ENCODE assay signal across 1 cellular context in the genomic region with DNA sequence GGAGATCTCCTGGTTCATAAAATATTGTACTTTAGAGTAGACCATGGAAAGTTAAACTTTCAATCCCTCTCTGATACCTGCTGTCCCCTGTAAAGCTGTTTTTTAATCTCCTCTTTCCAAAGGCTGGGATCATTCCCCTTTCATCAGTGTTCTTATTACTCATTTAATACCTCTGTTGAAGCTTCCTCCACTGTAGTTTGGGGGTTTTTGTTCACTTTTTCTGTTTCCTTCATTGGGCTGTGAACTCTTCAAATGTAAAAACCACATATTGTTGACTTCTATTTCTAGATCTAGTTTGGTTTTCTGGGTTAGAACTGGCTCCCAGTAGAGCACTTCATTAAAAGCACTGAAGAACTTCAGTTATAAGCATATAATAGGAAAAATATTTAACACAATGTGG.
A peak's percentile ranks its signal among the peaks of the same experiment; 100 is the strongest.
TF ChIP-seq lines count a peak whose summit lies in the region.

No MANE protein-coding gene starts in this region.

TF ChIP-seq in GM12878, 131 proteins besides CTCF, POLR2A, EP300 and RAD21:
- TF ChIP-seq IRF4 (IDR thresholded peaks at IDR 0.05; ENCODE audit: low read depth, low read length), result no peak
- no peak for TF ChIP-seq E2F8 (IDR thresholded peaks at IDR 0.05; ENCODE audit: low read depth, partially characterized antibody)
- TF ChIP-seq TBL1XR1 (IDR thresholded peaks at IDR 0.05; ENCODE audit: low read depth, low read length), result no peak
- TF ChIP-seq CUX1 (IDR thresholded peaks at IDR 0.05; ENCODE audit: insufficient replicate concordance, low read depth, low read length), result peak; percentile 21
- peak; percentile 61; the same call in 1 of the 2 replicates for TF ChIP-seq MEF2A (IDR thresholded peaks at IDR 0.05; ENCODE audit: insufficient read depth, low read depth, low read length)
- TF ChIP-seq HDAC2 (IDR thresholded peaks at IDR 0.05), result no peak
- no peak for TF ChIP-seq ZNF207 (IDR thresholded peaks at IDR 0.05; ENCODE audit: borderline replicate concordance)
- TF ChIP-seq DPF2 (IDR thresholded peaks at IDR 0.05), result peak; percentile 80
- peak; percentile 56 for TF ChIP-seq SKIL (IDR thresholded peaks at IDR 0.05; ENCODE audit: low read depth, poor library complexity, severe bottlenecking)
- TF ChIP-seq ZNF217 (IDR thresholded peaks at IDR 0.05), result peak; percentile 76; the same call in 1 of the 2 replicates
- TF ChIP-seq BCL11A (IDR thresholded peaks at IDR 0.05; ENCODE audit: low read depth, low read length), result 0 out of 2 replicates have a peak, but pooled peaks have one; percentile 35
- TF ChIP-seq RUNX3 (IDR thresholded peaks at IDR 0.05; ENCODE audit: low read length), result peak; percentile 62
- TF ChIP-seq CHD1 (IDR thresholded peaks at IDR 0.05; ENCODE audit: low read depth, low read length), result no peak
- peak; percentile 91 for TF ChIP-seq IKZF1 (conservative IDR thresholded peaks at IDR 0.05)
- no peak for TF ChIP-seq HDAC6 (IDR thresholded peaks at IDR 0.05; ENCODE audit: unreplicated experiment)
- TF ChIP-seq MXI1 (IDR thresholded peaks at IDR 0.05; ENCODE audit: low read depth, low read length), result no peak
- TF ChIP-seq TCF7 (IDR thresholded peaks at IDR 0.05; ENCODE audit: borderline replicate concordance), result no peak
- no peak for TF ChIP-seq TCF12 (IDR thresholded peaks at IDR 0.05; ENCODE audit: low read depth, low read length)
- TF ChIP-seq SMAD1 (IDR thresholded peaks at IDR 0.05; ENCODE audit: low read depth, partially characterized antibody), result peak; percentile 32
- TF ChIP-seq CHD2 (IDR thresholded peaks at IDR 0.05; ENCODE audit: borderline replicate concordance, low read depth, low read length), result peak; percentile 26; the same call in 1 of the 2 replicates
- no peak for TF ChIP-seq SMAD5 (IDR thresholded peaks at IDR 0.05; ENCODE audit: low read depth)
- TF ChIP-seq ATF7 (IDR thresholded peaks at IDR 0.05; ENCODE audit: low read depth), result peak; percentile 62
- TF ChIP-seq EZH2 (IDR thresholded peaks at IDR 0.05; ENCODE audit: borderline replicate concordance, control insufficient read depth, low read depth, low read length), result no peak
- no peak for TF ChIP-seq PML (IDR thresholded peaks at IDR 0.05; ENCODE audit: low read length)
- no peak for TF ChIP-seq SP1 (IDR thresholded peaks at IDR 0.05; ENCODE audit: low read depth, low read length)
- no peak for TF ChIP-seq RBBP5 (conservative IDR thresholded peaks at IDR 0.05)
- TF ChIP-seq GATAD2B (conservative IDR thresholded peaks at IDR 0.05; ENCODE audit: low read depth), result peak; percentile 57
- no peak for TF ChIP-seq BHLHE40 (IDR thresholded peaks at IDR 0.05; ENCODE audit: borderline replicate concordance in 1 of 2, low read depth in 2 of 2, low read length in 1 of 2)
- TF ChIP-seq NR2F1 (conservative IDR thresholded peaks at IDR 0.05), result 0 out of 2 replicates have a peak, but pooled peaks have one; percentile 33
- TF ChIP-seq, protein P1, sequence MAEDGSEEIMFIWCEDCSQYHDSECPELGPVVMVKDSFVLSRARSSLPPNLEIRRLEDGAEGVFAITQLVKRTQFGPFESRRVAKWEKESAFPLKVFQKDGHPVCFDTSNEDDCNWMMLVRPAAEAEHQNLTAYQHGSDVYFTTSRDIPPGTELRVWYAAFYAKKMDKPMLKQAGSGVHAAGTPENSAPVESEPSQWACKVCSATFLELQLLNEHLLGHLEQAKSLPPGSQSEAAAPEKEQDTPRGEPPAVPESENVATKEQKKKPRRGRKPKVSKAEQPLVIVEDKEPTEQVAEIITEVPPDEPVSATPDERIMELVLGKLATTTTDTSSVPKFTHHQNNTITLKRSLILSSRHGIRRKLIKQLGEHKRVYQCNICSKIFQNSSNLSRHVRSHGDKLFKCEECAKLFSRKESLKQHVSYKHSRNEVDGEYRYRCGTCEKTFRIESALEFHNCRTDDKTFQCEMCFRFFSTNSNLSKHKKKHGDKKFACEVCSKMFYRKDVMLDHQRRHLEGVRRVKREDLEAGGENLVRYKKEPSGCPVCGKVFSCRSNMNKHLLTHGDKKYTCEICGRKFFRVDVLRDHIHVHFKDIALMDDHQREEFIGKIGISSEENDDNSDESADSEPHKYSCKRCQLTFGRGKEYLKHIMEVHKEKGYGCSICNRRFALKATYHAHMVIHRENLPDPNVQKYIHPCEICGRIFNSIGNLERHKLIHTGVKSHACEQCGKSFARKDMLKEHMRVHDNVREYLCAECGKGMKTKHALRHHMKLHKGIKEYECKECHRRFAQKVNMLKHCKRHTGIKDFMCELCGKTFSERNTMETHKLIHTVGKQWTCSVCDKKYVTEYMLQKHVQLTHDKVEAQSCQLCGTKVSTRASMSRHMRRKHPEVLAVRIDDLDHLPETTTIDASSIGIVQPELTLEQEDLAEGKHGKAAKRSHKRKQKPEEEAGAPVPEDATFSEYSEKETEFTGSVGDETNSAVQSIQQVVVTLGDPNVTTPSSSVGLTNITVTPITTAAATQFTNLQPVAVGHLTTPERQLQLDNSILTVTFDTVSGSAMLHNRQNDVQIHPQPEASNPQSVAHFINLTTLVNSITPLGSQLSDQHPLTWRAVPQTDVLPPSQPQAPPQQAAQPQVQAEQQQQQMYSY (CRISPR knock-in tag; IDR thresholded peaks at IDR 0.05), result no peak
- no peak for TF ChIP-seq RAD51 (IDR thresholded peaks at IDR 0.05)
- peak; percentile 50; the same call in 1 of the 2 replicates for TF ChIP-seq NFIC (IDR thresholded peaks at IDR 0.05; ENCODE audit: low read depth, low read length)
- TF ChIP-seq POU2F2 (IDR thresholded peaks at IDR 0.05; ENCODE audit: borderline replicate concordance, low read depth, low read length), result no peak
- TF ChIP-seq BRCA1 (IDR thresholded peaks at IDR 0.05; ENCODE audit: low read depth, low read length), result no peak
- no peak for TF ChIP-seq TARDBP (IDR thresholded peaks at IDR 0.05; ENCODE audit: borderline replicate concordance)
- TF ChIP-seq TAF1 (IDR thresholded peaks at IDR 0.05; ENCODE audit: borderline replicate concordance, low read depth, low read length), result no peak
- TF ChIP-seq ZNF622 (IDR thresholded peaks at IDR 0.05), result no peak
- TF ChIP-seq MEF2B (IDR thresholded peaks at IDR 0.05; ENCODE audit: partially characterized antibody, poor library complexity, severe bottlenecking), result peak; percentile 87
- no peak for TF ChIP-seq FOXM1 (IDR thresholded peaks at IDR 0.05; ENCODE audit: low read depth, low read length)
- peak; percentile 67 for TF ChIP-seq ZNF24 (IDR thresholded peaks at IDR 0.05)
- TF ChIP-seq IKZF2 (IDR thresholded peaks at IDR 0.05), result peak; percentile 95
- TF ChIP-seq ETV6 (conservative IDR thresholded peaks at IDR 0.05 in 1 of 2, IDR thresholded peaks at IDR 0.05 in 1 of 2; ENCODE audit: borderline replicate concordance in 1 of 2, low read depth in 1 of 2), result no peak
- TF ChIP-seq, protein P2, sequence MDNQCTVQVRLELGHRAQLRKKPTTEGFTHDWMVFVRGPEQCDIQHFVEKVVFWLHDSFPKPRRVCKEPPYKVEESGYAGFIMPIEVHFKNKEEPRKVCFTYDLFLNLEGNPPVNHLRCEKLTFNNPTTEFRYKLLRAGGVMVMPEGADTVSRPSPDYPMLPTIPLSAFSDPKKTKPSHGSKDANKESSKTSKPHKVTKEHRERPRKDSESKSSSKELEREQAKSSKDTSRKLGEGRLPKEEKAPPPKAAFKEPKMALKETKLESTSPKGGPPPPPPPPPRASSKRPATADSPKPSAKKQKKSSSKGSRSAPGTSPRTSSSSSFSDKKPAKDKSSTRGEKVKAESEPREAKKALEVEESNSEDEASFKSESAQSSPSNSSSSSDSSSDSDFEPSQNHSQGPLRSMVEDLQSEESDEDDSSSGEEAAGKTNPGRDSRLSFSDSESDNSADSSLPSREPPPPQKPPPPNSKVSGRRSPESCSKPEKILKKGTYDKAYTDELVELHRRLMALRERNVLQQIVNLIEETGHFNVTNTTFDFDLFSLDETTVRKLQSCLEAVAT (IDR thresholded peaks at IDR 0.05), result 0 out of 2 replicates have a peak, but pooled peaks have one; percentile 52
- TF ChIP-seq, protein P3, sequence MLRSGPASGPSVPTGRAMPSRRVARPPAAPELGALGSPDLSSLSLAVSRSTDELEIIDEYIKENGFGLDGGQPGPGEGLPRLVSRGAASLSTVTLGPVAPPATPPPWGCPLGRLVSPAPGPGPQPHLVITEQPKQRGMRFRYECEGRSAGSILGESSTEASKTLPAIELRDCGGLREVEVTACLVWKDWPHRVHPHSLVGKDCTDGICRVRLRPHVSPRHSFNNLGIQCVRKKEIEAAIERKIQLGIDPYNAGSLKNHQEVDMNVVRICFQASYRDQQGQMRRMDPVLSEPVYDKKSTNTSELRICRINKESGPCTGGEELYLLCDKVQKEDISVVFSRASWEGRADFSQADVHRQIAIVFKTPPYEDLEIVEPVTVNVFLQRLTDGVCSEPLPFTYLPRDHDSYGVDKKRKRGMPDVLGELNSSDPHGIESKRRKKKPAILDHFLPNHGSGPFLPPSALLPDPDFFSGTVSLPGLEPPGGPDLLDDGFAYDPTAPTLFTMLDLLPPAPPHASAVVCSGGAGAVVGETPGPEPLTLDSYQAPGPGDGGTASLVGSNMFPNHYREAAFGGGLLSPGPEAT (IDR thresholded peaks at IDR 0.05; ENCODE audit: low read depth), result peak; percentile 89
- peak; percentile 88 for TF ChIP-seq MTA2 (IDR thresholded peaks at IDR 0.05; ENCODE audit: low read depth)
